12 cellular contexts compared by ENCODE assay signal in genomic region chr17:17128476-17129075, GRCh38.
A peak's percentile ranks its signal among the peaks of the same experiment; 100 is the strongest.
DNase-seq lines count a peak whose midpoint lies in the region; ATAC-seq, FAIRE-seq and TF ChIP-seq lines count a peak whose summit lies in the region.
"Had no signal": no experiment of that assay in that cellular context is flagged by ENCODE, and none has a peak within 500 bp of the region (broad histone marks: within the 10 kb centered on the region; RNA-seq: fewer than 3 reads in every experiment).

No MANE protein-coding gene starts in this region.

- TF ChIP-seq RAD21 in HepG2 (CRISPR knock-in tag; IDR thresholded peaks at IDR 0.05) = no peak

- no peaks in the 10 kb centered on the region for H3K9me3 Mint-ChIP-seq in nephron progenitor cell
- no peaks in the 10 kb centered on the region for H3K9me3 Mint-ChIP-seq in activated naive CD4-positive, alpha-beta T cell treated with anti-CD3 and anti-CD28 coated beads, Interleukin-2, amount 10 ng/mL, durations not matched to agents 7 days and 5 days
- no peaks in the 10 kb centered on the region for H3K9me3 Mint-ChIP-seq in mesothelial cell of epicardium

- H3K27ac Mint-ChIP-seq in nephron progenitor cell (peak overlapping the region; percentile 17), mesothelial cell of epicardium (no peak overlapping the region)
- no peak overlapping the region for H3K27ac Mint-ChIP-seq in activated naive CD4-positive, alpha-beta T cell treated with anti-CD3 and anti-CD28 coated beads, Interleukin-2, amount 10 ng/mL, durations not matched to agents 7 days and 5 days

- no peaks in the 10 kb centered on the region for H3K4me1 ChIP-seq in right lobe of liver
- H3K4me1 ChIP-seq in HepG2 (ENCODE audit: insufficient read depth, low read length) = peaks cover 14% of the 10 kb centered on the region

- CTCF ChIA-PET in HepG2 (lab: Yijun Ruan, JAX; ENCODE audit: low intra/inter-chr PET ratio, low total read pairs) = no interaction called here
- CTCF ChIA-PET in activated naive CD4-positive, alpha-beta T cell treated with anti-CD3 and anti-CD28 coated beads, Interleukin-2, amount 10 ng/mL, durations not matched to agents 7 days and 5 days (lab: Charles Lee) = interaction anchor here (0.6 kb wide), 1 partner anchor 62 kb away, joined by 3 read pairs; no protein-coding TSS in a partner anchor

- H3K36me3 Mint-ChIP-seq in nephron progenitor cell (ENCODE audit: low read depth) (no peaks in the 10 kb centered on the region), mesothelial cell of epicardium (peaks cover 5% of the 10 kb centered on the region)
- H3K36me3 Mint-ChIP-seq in activated naive CD4-positive, alpha-beta T cell treated with anti-CD3 and anti-CD28 coated beads, Interleukin-2, amount 10 ng/mL, durations not matched to agents 7 days and 5 days = peaks cover 19% of the 10 kb centered on the region

- H3K4me3 ChIP-seq in right lobe of liver (no peak overlapping the region), HepG2 (replicated peaks in 1 of 3; ENCODE audit: insufficient read depth in 1 of 3, low read depth in 2 of 3, low read length in 3 of 3) (no peak overlapping the region)
- H3K4me3 ChIP-seq: adrenal gland, gastroesophageal sphincter had no signal

- H3K27me3 Mint-ChIP-seq in nephron progenitor cell (ENCODE audit: low read depth, poor library complexity) (no peaks in the 10 kb centered on the region), mesothelial cell of epicardium (ENCODE audit: low read depth) (no peaks in the 10 kb centered on the region)
- no peaks in the 10 kb centered on the region for H3K27me3 Mint-ChIP-seq in activated naive CD4-positive, alpha-beta T cell treated with anti-CD3 and anti-CD28 coated beads, Interleukin-2, amount 10 ng/mL, durations not matched to agents 7 days and 5 days

- H3K36me3 ChIP-seq in right lobe of liver (peaks cover 0 to 22% (median 10%) of the 10 kb centered on the region in 4 donors), HepG2 (replicated peaks in 1 of 2; ENCODE audit: control insufficient read depth in 1 of 2, insufficient read depth in 2 of 2, low read length in 2 of 2) (peaks cover 14 to 42% of the 10 kb centered on the region in 2 experiments; a peak in 4 of 5 replicates)

- DNase-seq in right lobe of liver = peak in 2 of 3 donors; percentile 8 to 26
- DNase-seq in HepG2 (ENCODE audit: low spot score) = no peak
- peak in 27 of 61 donors; percentile 20 to 69 (median 36) for DNase-seq in caudate nucleus (lab: John Stamatoyannopoulos, UW)
- no peak for DNase-seq in nephron progenitor cell
- DNase-seq in activated naive CD4-positive, alpha-beta T cell treated with anti-CD3 and anti-CD28 coated beads, Interleukin-2, amount 10 ng/mL, durations not matched to agents 7 days and 5 days = no peak
- no peak for DNase-seq in NCI-H524 (lab: John Stamatoyannopoulos, UW)
- DNase-seq in mesothelial cell of epicardium (ENCODE audit: low spot score in 2 of 2, unreplicated experiment in 2 of 2) = no peak
- DNase-seq: activated CD4-positive, alpha-beta T cell treated with anti-CD3 and anti-CD28 coated beads for 1 hour; activated effector memory CD4-positive, alpha-beta T cell treated with Interleukin-2 at 50 U/mL for 16 hours; adrenal gland had no signal

- H3K4me1 Mint-ChIP-seq in nephron progenitor cell = peaks cover 25% of the 10 kb centered on the region
- peaks cover 41% of the 10 kb centered on the region for H3K4me1 Mint-ChIP-seq in activated naive CD4-positive, alpha-beta T cell treated with anti-CD3 and anti-CD28 coated beads, Interleukin-2, amount 10 ng/mL, durations not matched to agents 7 days and 5 days
- no peaks in the 10 kb centered on the region for H3K4me1 Mint-ChIP-seq in mesothelial cell of epicardium

- H3K4me3 Mint-ChIP-seq in nephron progenitor cell (no peak overlapping the region), mesothelial cell of epicardium (no peak overlapping the region)
- H3K4me3 Mint-ChIP-seq in activated naive CD4-positive, alpha-beta T cell treated with anti-CD3 and anti-CD28 coated beads, Interleukin-2, amount 10 ng/mL, durations not matched to agents 7 days and 5 days = no peak overlapping the region

- POLR2A ChIA-PET in HepG2 (lab: Yijun Ruan, JAX) = no interaction called here

- H3K9me3 ChIP-seq in right lobe of liver (no peaks in the 10 kb centered on the region), HepG2 (ENCODE audit: low read length) (no peaks in the 10 kb centered on the region)
- H3K9me3 ChIP-seq: adrenal gland, gastroesophageal sphincter had no signal

- no peak for FAIRE-seq in HepG2 (lab: Jason Lieb, UNC)

- BruUV-seq in HepG2 (replicated peaks; lab: Mats Ljungman, UMichigan) = no TSS peak

- 87% methylated on average over 8 of the region's 14 CpGs for WGBS in right lobe of liver (ENCODE audit: insufficient coverage, low coverage, low lambda C conversion rate, missing lambda C conversion rate)
- 96% methylated on average over 14 of the region's 14 CpGs for WGBS in HepG2 (ENCODE audit: low lambda C conversion rate)

- no peak overlapping the region for H2AFZ ChIP-seq in HepG2 (ENCODE audit: low read length)

- TF ChIP-seq CTCF in right lobe of liver (IDR thresholded peaks at IDR 0.05) = no peak
- no peak for TF ChIP-seq CTCF in HepG2 (CRISPR knock-in tag; IDR thresholded peaks at IDR 0.05)
- TF ChIP-seq CTCF in nephron progenitor cell (IDR thresholded peaks at IDR 0.05) = no peak
- no peak for TF ChIP-seq CTCF in mesothelial cell of epicardium (IDR thresholded peaks at IDR 0.05; ENCODE audit: unreplicated experiment)

- TF ChIP-seq POLR2A in right lobe of liver (IDR thresholded peaks at IDR 0.05) (no peak), HepG2 (IDR thresholded peaks at IDR 0.05; ENCODE audit: insufficient read depth in 1 of 2, low read depth in 2 of 2, low read length in 2 of 2) (no peak)

- no peak for TF ChIP-seq EP300 in HepG2 (IDR thresholded peaks at IDR 0.05; ENCODE audit: low read depth in 2 of 2, low read length in 2 of 2)
- TF ChIP-seq EP300 in HepG2 (CRISPR knock-in tag; IDR thresholded peaks at IDR 0.05; ENCODE audit: borderline replicate concordance) = no peak

- H3K79me2 ChIP-seq in HepG2 (ENCODE audit: insufficient read depth, low read length) = no peaks in the 10 kb centered on the region

- intact Hi-C loops in right lobe of liver (cut with DNase I) (no loop called here), HepG2 (cut with micrococcal nuclease; ENCODE audit: unreplicated experiment) (no loop called here)

- no peak overlapping the region for H3K9ac ChIP-seq in HepG2 (ENCODE audit: insufficient read depth, low read depth, low read length)

- in situ Hi-C loops in HepG2 (cut with HindIII; ENCODE audit: extremely low pct_ligation_motif_present, low pct_unique_long_range_greater_than_20kb) = no loop called here

- H3K27me3 ChIP-seq in right lobe of liver = no peaks in the 10 kb centered on the region
- H3K27me3 ChIP-seq in HepG2 (ENCODE audit: control insufficient read depth in 1 of 2, insufficient read depth in 2 of 2, low read length in 2 of 2) = no peaks in the 10 kb centered on the region; a peak in 1 of 5 replicates
- H3K27me3 ChIP-seq: adrenal gland, gastroesophageal sphincter had no signal

- 0 out of 2 replicates have a peak, but pooled peaks cover 4% of the 10 kb centered on the region for H4K20me1 ChIP-seq in HepG2 (ENCODE audit: insufficient read depth, low read length)

- no peak for ATAC-seq in right lobe of liver
- ATAC-seq in HepG2 = no peak
- ATAC-seq in GM21447 (IDR thresholded peaks at IDR 0.05; ENCODE audit: unreplicated experiment) = no peak
- ATAC-seq: gastroesophageal sphincter had no signal

- H3K4me2 ChIP-seq in HepG2 (ENCODE audit: low read depth, low read length) = no peak overlapping the region

- no peak overlapping the region for H3K27ac ChIP-seq in right lobe of liver
- no peak overlapping the region for H3K27ac ChIP-seq in HepG2 (ENCODE audit: extremely low read length, insufficient read depth, low read length)
- peak overlapping the region; percentile 80 for H3K27ac ChIP-seq in caudate nucleus (ENCODE audit: low read depth, low read length)
- H3K27ac ChIP-seq: adrenal gland, gastroesophageal sphincter had no signal

TF ChIP-seq in HepG2, 621 proteins besides CTCF, POLR2A, EP300 and RAD21 (continues in another document):
- no peak for TF ChIP-seq AKNA (CRISPR knock-in tag; IDR thresholded peaks at IDR 0.05; ENCODE audit: borderline replicate concordance)
- no peak for TF ChIP-seq ZNF772 (CRISPR knock-in tag; IDR thresholded peaks at IDR 0.05)
- no peak for TF ChIP-seq ZNF879 (CRISPR knock-in tag; IDR thresholded peaks at IDR 0.05)
- TF ChIP-seq PCBP1 (IDR thresholded peaks at IDR 0.05; ENCODE audit: borderline replicate concordance, low read depth, low read length) = no peak
- no peak for TF ChIP-seq ZNF430 (CRISPR knock-in tag; IDR thresholded peaks at IDR 0.05)
- no peak for TF ChIP-seq GABPB1 (CRISPR knock-in tag; IDR thresholded peaks at IDR 0.05)

Comparison
In these comparisons a context has a peak if more than half of its experiments do, and no peak if none do; other contexts are left out.
1. DNase-seq: peak in right lobe of liver (2 of 3); none in HepG2 (single experiment), nephron progenitor cell (single experiment), activated naive CD4-positive, alpha-beta T cell treated with anti-CD3 and anti-CD28 coated beads, Interleukin-2, amount 10 ng/mL, durations not matched to agents 7 days and 5 days (single experiment), NCI-H524 (0 of 2) and mesothelial cell of epicardium (0 of 2).